In genomic region chr1:228275154-228275434, GRCh38 we compare ENCODE assay signal across 8 cellular contexts.
DNase-seq lines count a peak whose midpoint lies in the region; ATAC-seq, FAIRE-seq and TF ChIP-seq lines count a peak whose summit lies in the region.

No MANE protein-coding gene starts in this region.

- TF ChIP-seq EP300 in A549 (IDR thresholded peaks at IDR 0.05) = no peak

- no peak for DNase-seq in A549 (ENCODE audit: low read depth in 1 of 2, low spot score in 1 of 2)
- no peak for DNase-seq in dorsolateral prefrontal cortex
- peak in 2 of 9 donors; percentile 10 to 14 for DNase-seq in naive thymus-derived CD4-positive, alpha-beta T cell
- no peak for DNase-seq in GM13976 (ENCODE audit: low spot score)
- DNase-seq in NCI-H1417 treated with DMSO at 0.1 percent for 48 hours (lab: John Stamatoyannopoulos, UW) = no peak

- H3K4me1 Mint-ChIP-seq in naive thymus-derived CD4-positive, alpha-beta T cell = peaks cover 8 to 26% (median 19%) of the 10 kb centered on the region in 7 donors

- no peaks in the 10 kb centered on the region for H3K27me3 Mint-ChIP-seq in naive thymus-derived CD4-positive, alpha-beta T cell

- no peaks in the 10 kb centered on the region for H3K9me3 ChIP-seq in A549
- no peaks in the 10 kb centered on the region for H3K9me3 ChIP-seq in HUES6 (ENCODE audit: control insufficient read depth, insufficient read depth, low read depth, low read length)
- H3K9me3 ChIP-seq in naive thymus-derived CD4-positive, alpha-beta T cell (ENCODE audit: control insufficient read depth in 2 of 3, low read length in 3 of 3) = no peaks in the 10 kb centered on the region

- CTCF ChIA-PET in A549 (lab: Yijun Ruan, JAX) = no interaction called here
- CTCF ChIA-PET in naive thymus-derived CD4-positive, alpha-beta T cell (lab: Charles Lee) = interaction anchor here (0.6 to 1.2 kb wide), 2 partner anchors 61 to 99 kb away, joined by 3 read pairs; no protein-coding TSS in a partner anchor

- no peak for TF ChIP-seq RAD21 in A549 (conservative IDR thresholded peaks at IDR 0.05 in 1 of 2, IDR thresholded peaks at IDR 0.05 in 1 of 2)

- ATAC-seq in A549 (no peak), GM18858 (IDR thresholded peaks at IDR 0.05; ENCODE audit: unreplicated experiment) (no peak), HG03520 (IDR thresholded peaks at IDR 0.05; ENCODE audit: unreplicated experiment) (no peak)
- ATAC-seq in naive thymus-derived CD4-positive, alpha-beta T cell = no peak

- H3K4me1 ChIP-seq in A549 = no peaks in the 10 kb centered on the region
- peaks cover 7% of the 10 kb centered on the region for H3K4me1 ChIP-seq in HUES6 (ENCODE audit: control insufficient read depth, insufficient read depth, low read length)
- H3K4me1 ChIP-seq in naive thymus-derived CD4-positive, alpha-beta T cell (ENCODE audit: control insufficient read depth in 2 of 2, insufficient read depth in 2 of 2, low read length in 2 of 2) = no peaks in the 10 kb centered on the region

- intact Hi-C loops in dorsolateral prefrontal cortex (cut with DNase I) = no loop called here
- intact Hi-C loops in naive thymus-derived CD4-positive, alpha-beta T cell (cut with micrococcal nuclease) = loop anchor here (2.0 to 10.0 kb wide), 3 partner anchors 174 to 538 kb away; partner anchors contain the start of genes JMJD4 (in 1 of the 2) and SNAP47 (in 1 of the 2)

- no peak for FAIRE-seq in A549 (lab: Jason Lieb, UNC)

- peaks cover 0 to 2% (median 0%) of the 10 kb centered on the region in 11 donors for H3K9me3 Mint-ChIP-seq in naive thymus-derived CD4-positive, alpha-beta T cell

- no peak for TF ChIP-seq POLR2A in A549 (IDR thresholded peaks at IDR 0.05; ENCODE audit: low read length)

- H3K27me3 ChIP-seq in HUES6 (ENCODE audit: control insufficient read depth, insufficient read depth, low read length) (peaks cover 12% of the 10 kb centered on the region), dorsolateral prefrontal cortex (peaks cover 0 to 6% (median 0%) of the 10 kb centered on the region in 45 donors)
- no peaks in the 10 kb centered on the region for H3K27me3 ChIP-seq in naive thymus-derived CD4-positive, alpha-beta T cell (ENCODE audit: control insufficient read depth in 2 of 2, insufficient read depth in 2 of 2, low read length in 2 of 2)

- WGBS in A549 (ENCODE audit: missing lambda C conversion rate) = 88% methylated on average over 8 of the region's 8 CpGs

- in situ Hi-C loops in GM13976 (cut with MboI; ENCODE audit: low sequenced_read_pairs, unreplicated experiment) = no loop called here

- no peak overlapping the region for H3K4me2 ChIP-seq in A549

- no peak for TF ChIP-seq CTCF in A549 (IDR thresholded peaks at IDR 0.05)
- no peak for TF ChIP-seq CTCF in dorsolateral prefrontal cortex (IDR thresholded peaks at IDR 0.05 in 54 of 56, conservative IDR thresholded peaks at IDR 0.05 in 2 of 56; ENCODE audit: low read depth in 1 of 56, partially characterized antibody in 56 of 56)
- TF ChIP-seq CTCF in GM13976 (IDR thresholded peaks at IDR 0.05; ENCODE audit: borderline replicate concordance, control extremely low read depth, extremely low read depth, insufficient read depth, missing control alignments) = no peak

- H3K4me3 ChIP-seq in A549 (no peak overlapping the region), HUES6 (ENCODE audit: low read depth, low read length) (peak overlapping the region; percentile 67), dorsolateral prefrontal cortex (peak overlapping the region in 56 of 59 donors; percentile 20 to 71 (median 57))
- H3K4me3 ChIP-seq in naive thymus-derived CD4-positive, alpha-beta T cell (ENCODE audit: low read length) = peak overlapping the region; percentile 77

- peak overlapping the region in 8 of 9 donors; percentile 43 to 79 (median 68) for H3K27ac Mint-ChIP-seq in naive thymus-derived CD4-positive, alpha-beta T cell

- POLR2A ChIA-PET in A549 (lab: Yijun Ruan, JAX) = no interaction called here
- POLR2A ChIA-PET in naive thymus-derived CD4-positive, alpha-beta T cell (lab: Charles Lee) = interaction anchor here (1.0 to 1.1 kb wide), 3 partner anchors 17 to 212 kb away, joined by 3 read pairs; partner anchors contain the start of gene RNF187

- peaks cover 30% of the 10 kb centered on the region for H3K36me3 ChIP-seq in HUES6 (ENCODE audit: control insufficient read depth, insufficient read depth, low read length)
- H3K36me3 ChIP-seq in naive thymus-derived CD4-positive, alpha-beta T cell (ENCODE audit: control insufficient read depth in 2 of 3, insufficient read depth in 3 of 3, low read length in 3 of 3) = peaks cover 0 to 24% (median 0%) of the 10 kb centered on the region in 3 experiments

- H3K27ac ChIP-seq in A549 = no peak overlapping the region
- H3K27ac ChIP-seq in HUES6 (ENCODE audit: low read depth, low read length) = no peak overlapping the region
- peak overlapping the region in 2 of 59 donors; percentile 24 to 57 for H3K27ac ChIP-seq in dorsolateral prefrontal cortex
- H3K27ac ChIP-seq in naive thymus-derived CD4-positive, alpha-beta T cell (ENCODE audit: low read depth, low read length) = peak overlapping the region; percentile 77

- peaks cover 0 to 5% (median 0%) of the 10 kb centered on the region in 5 donors for H3K36me3 Mint-ChIP-seq in naive thymus-derived CD4-positive, alpha-beta T cell

- H3K9ac ChIP-seq in HUES6 (ENCODE audit: low read length) = peak overlapping the region; percentile 25

- H3K4me3 Mint-ChIP-seq in naive thymus-derived CD4-positive, alpha-beta T cell = peak overlapping the region; percentile 71 to 88 (median 82)

TF ChIP-seq in A549, 52 proteins besides CTCF, POLR2A, EP300 and RAD21:
- TF ChIP-seq JUN (IDR thresholded peaks at IDR 0.05) = no peak
- TF ChIP-seq RARB (CRISPR knock-in tag; IDR thresholded peaks at IDR 0.05) = no peak
- TF ChIP-seq, protein P1, sequence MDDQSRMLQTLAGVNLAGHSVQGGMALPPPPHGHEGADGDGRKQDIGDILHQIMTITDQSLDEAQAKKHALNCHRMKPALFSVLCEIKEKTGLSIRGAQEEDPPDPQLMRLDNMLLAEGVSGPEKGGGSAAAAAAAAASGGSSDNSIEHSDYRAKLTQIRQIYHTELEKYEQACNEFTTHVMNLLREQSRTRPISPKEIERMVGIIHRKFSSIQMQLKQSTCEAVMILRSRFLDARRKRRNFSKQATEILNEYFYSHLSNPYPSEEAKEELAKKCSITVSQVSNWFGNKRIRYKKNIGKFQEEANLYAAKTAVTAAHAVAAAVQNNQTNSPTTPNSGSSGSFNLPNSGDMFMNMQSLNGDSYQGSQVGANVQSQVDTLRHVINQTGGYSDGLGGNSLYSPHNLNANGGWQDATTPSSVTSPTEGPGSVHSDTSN (IDR thresholded peaks at IDR 0.05) = no peak
- TF ChIP-seq ZFP36 (IDR thresholded peaks at IDR 0.05; ENCODE audit: borderline replicate concordance, partially characterized antibody) = peak; percentile 1
TF ChIP-seq in A549: peak in this region for 1.

Comparison
In these comparisons a context has a peak if more than half of its experiments do, and no peak if none do; other contexts are left out.
1. intact Hi-C loops: an anchor here in naive thymus-derived CD4-positive, alpha-beta T cell (2.0 to 10.0 kb wide); none called in dorsolateral prefrontal cortex.